Comparison of ENCODE assay signal across 13 cellular contexts in genomic region chr9:100354121-100354800, GRCh38. TPM values are rescaled to one million over a fixed set of nuclear protein-coding genes. Genes with fewer than 3 reads are reported as not detected.
DNase-seq lines count a peak whose midpoint lies in the region; ATAC-seq and TF ChIP-seq lines count a peak whose summit lies in the region.
"Had no signal": no experiment of that assay in that cellular context is flagged by ENCODE, and none has a peak within 500 bp of the region (broad histone marks: within the 10 kb centered on the region; RNA-seq: fewer than 3 reads in every experiment).

No MANE protein-coding gene starts in this region.

- WGBS in GM23248 (ENCODE audit: low coverage in 1 of 2, low lambda C conversion rate in 2 of 2, missing lambda C conversion rate in 2 of 2), 2 experiments = 94 to 96% methylated on average over 2 of the region's 2 CpGs
- WGBS in mesendoderm (ENCODE audit: extremely low coverage, insufficient coverage, low lambda C conversion rate) = no CpG with 5 or more reads among the region's 2 CpGs

- peaks cover 6% of the 10 kb centered on the region; the same call in 1 of the 2 replicates for H3K9me3 ChIP-seq in Caco-2
- no peaks in the 10 kb centered on the region for H3K9me3 ChIP-seq in GM23248 (ENCODE audit: low read depth)
- H3K9me3 ChIP-seq: ascending aorta, neutrophil had no signal

- H3K27me3 Mint-ChIP-seq in Caco-2 (ENCODE audit: insufficient read depth, unreplicated experiment) (no peaks in the 10 kb centered on the region), WTC11 (ENCODE audit: low read depth) (no peaks in the 10 kb centered on the region)

- TF ChIP-seq CTCF in Caco-2 (IDR thresholded peaks at IDR 0.05; ENCODE audit: insufficient read depth in 1 of 2, low read depth in 1 of 2, low read length in 1 of 2, severe bottlenecking in 1 of 2, unreplicated experiment in 1 of 2) (no peak), WTC11 (IDR thresholded peaks at IDR 0.05) (no peak)

- no peak overlapping the region for H2AFZ ChIP-seq in GM23248

- H3K27me3 ChIP-seq in Caco-2 (replicated peaks; ENCODE audit: control insufficient read depth, insufficient read depth, low read length) = no peaks in the 10 kb centered on the region
- H3K27me3 ChIP-seq in GM23248 (replicated peaks; ENCODE audit: insufficient read depth) = no peaks in the 10 kb centered on the region
- H3K27me3 ChIP-seq in mesendoderm (ENCODE audit: insufficient read depth, low read length, poor library complexity) = no peaks in the 10 kb centered on the region
- H3K27me3 ChIP-seq: ascending aorta, neutrophil had no signal

- peaks cover 34% of the 10 kb centered on the region for H3K79me2 ChIP-seq in GM23248 (ENCODE audit: insufficient read depth)
- H3K79me2 ChIP-seq in mesendoderm (ENCODE audit: control insufficient read depth, insufficient read depth, low read length) = peaks cover 32% of the 10 kb centered on the region

- no peak overlapping the region for H3K23ac ChIP-seq in mesendoderm (ENCODE audit: low read length)

- H3K4me3 Mint-ChIP-seq in Caco-2 (ENCODE audit: unreplicated experiment) (peak overlapping the region; percentile 49), WTC11 (peak overlapping the region; percentile 94)

- H3K4ac ChIP-seq in mesendoderm (ENCODE audit: low read depth, low read length) = no peak overlapping the region

- peaks cover 7% of the 10 kb centered on the region; the same call in 1 of the 2 replicates for H3K4me1 ChIP-seq in Caco-2
- H3K4me1 ChIP-seq in GM23248 (ENCODE audit: insufficient read depth) = peaks cover 17% of the 10 kb centered on the region
- peaks cover 8% of the 10 kb centered on the region for H3K4me1 ChIP-seq in mesendoderm (ENCODE audit: control insufficient read depth, low read depth, low read length)

- no peaks in the 10 kb centered on the region for H3K9me2 ChIP-seq in GM23248 (ENCODE audit: insufficient read depth)

- no peak overlapping the region for H2BK15ac ChIP-seq in mesendoderm (replicated peaks; ENCODE audit: low read depth)

- in situ Hi-C loops in GM23248 (cut with MboI) = no loop called here

- peaks cover 26% of the 10 kb centered on the region for H3K4me1 Mint-ChIP-seq in Caco-2 (ENCODE audit: low read depth, unreplicated experiment)
- H3K4me1 Mint-ChIP-seq in WTC11 = peaks cover 45% of the 10 kb centered on the region

- H3K27ac Mint-ChIP-seq in Caco-2 (ENCODE audit: unreplicated experiment) (peak overlapping the region; percentile 25), WTC11 (no peak overlapping the region)

- no peak overlapping the region for H3K9ac ChIP-seq in GM23248
- no peak overlapping the region for H3K9ac ChIP-seq in mesendoderm (ENCODE audit: low read length)

- H4K8ac ChIP-seq in mesendoderm (ENCODE audit: low read depth, low read length) = no peak overlapping the region

- POLR2A ChIA-PET in Caco-2 (lab: Charles Lee) = interaction anchor here (0.7 kb wide), 1 partner anchor 25 kb away, joined by 3 read pairs; no protein-coding TSS in a partner anchor
- POLR2A ChIA-PET in WTC11 (lab: Charles Lee) = no interaction called here

- H3K4me3 ChIP-seq in Caco-2 (ENCODE audit: low read depth, low read length) (no peak overlapping the region), GM23248 (no peak overlapping the region), mesendoderm (ENCODE audit: low read length) (no peak overlapping the region)

- intact Hi-C loops in Caco-2 (cut with micrococcal nuclease; ENCODE audit: unreplicated experiment) = loop anchor here (5.0 kb wide), 1 partner anchor 73 kb away; the partner anchor contains the start of gene MSANTD3

- H3K79me1 ChIP-seq in mesendoderm (ENCODE audit: low read length) = peaks cover 2% of the 10 kb centered on the region

- H3K18ac ChIP-seq in mesendoderm (ENCODE audit: low read length) = no peak overlapping the region

- ATAC-seq in WTC11 = no peak
- ATAC-seq: activated CD4-positive, CD25-positive, alpha-beta regulatory T cell treated with anti-CD3 and anti-CD28 coated beads, Interleukin-2, amount 50 U/mL, for 24 hours; PC-3 had no signal

- H3K9me3 Mint-ChIP-seq in Caco-2 (ENCODE audit: unreplicated experiment) = peaks cover 13% of the 10 kb centered on the region
- peaks cover 17% of the 10 kb centered on the region for H3K9me3 Mint-ChIP-seq in WTC11

- H4K5ac ChIP-seq in mesendoderm (ENCODE audit: low read length) = no peak overlapping the region

- H3K4me2 ChIP-seq in GM23248 (ENCODE audit: unreplicated experiment) = no peak overlapping the region
- H3K4me2 ChIP-seq in mesendoderm (ENCODE audit: low read length) = no peak overlapping the region

- BruUV-seq in Caco-2 (replicated peaks; lab: Mats Ljungman, UMichigan) = no TSS peak

- H3K27ac ChIP-seq in GM23248 (no peak overlapping the region), mesendoderm (ENCODE audit: low read depth, low read length) (no peak overlapping the region)
- H3K27ac ChIP-seq: epithelial cell of prostate, neutrophil had no signal

- H2BK5ac ChIP-seq in mesendoderm (ENCODE audit: low read length) = no peak overlapping the region

- H2AK5ac ChIP-seq in mesendoderm (ENCODE audit: low read length) = no peak overlapping the region

- CTCF ChIA-PET in Caco-2 (lab: Charles Lee) = no interaction called here
- CTCF ChIA-PET in WTC11 (lab: Charles Lee) = interaction anchor here (1.3 kb wide), 1 partner anchor 119 kb away, joined by 3 read pairs; the partner anchor contains the start of gene TMEFF1

- peaks cover 15% of the 10 kb centered on the region for H3K36me3 Mint-ChIP-seq in Caco-2 (ENCODE audit: insufficient read depth, unreplicated experiment)
- peaks cover 37% of the 10 kb centered on the region for H3K36me3 Mint-ChIP-seq in WTC11

- no peak for DNase-seq in Caco-2
- peak; percentile 3 for DNase-seq in GM23248
- DNase-seq in WTC11 (ENCODE audit: low spot score) = no peak
- DNase-seq in mesendoderm = peak; percentile 30
- DNase-seq in NCI-H510A treated with DMSO at 0.1 percent for 48 hours (lab: John Stamatoyannopoulos, UW) = no peak
- no peak for DNase-seq in kidney tubule cell (ENCODE audit: low spot score)
- DNase-seq in islet precursor cell = no peak
- DNase-seq: NCI-H1436 treated with DMSO at 0.1 percent for 48 hours, PC-3 had no signal

- H3F3A ChIP-seq in GM23248 (ENCODE audit: insufficient read depth) = no peaks in the 10 kb centered on the region

- no peak overlapping the region for H3K56ac ChIP-seq in mesendoderm (ENCODE audit: low read length)

- H3K36me3 ChIP-seq in Caco-2 (ENCODE audit: control insufficient read depth, insufficient read depth, low read length) = 0 out of 2 replicates have a peak, but pooled peaks cover 1% of the 10 kb centered on the region
- no peaks in the 10 kb centered on the region for H3K36me3 ChIP-seq in GM23248 (ENCODE audit: low read depth)
- H3K36me3 ChIP-seq in mesendoderm (ENCODE audit: control insufficient read depth, insufficient read depth, low read length) = no peaks in the 10 kb centered on the region
- H3K36me3 ChIP-seq: ascending aorta, neutrophil had no signal

- H4K20me1 ChIP-seq in GM23248 (ENCODE audit: insufficient read depth) = peaks cover 9% of the 10 kb centered on the region; the same call in 1 of the 2 replicates

- no peak overlapping the region for H2BK120ac ChIP-seq in mesendoderm (ENCODE audit: low read depth, low read length)

TF ChIP-seq in WTC11, 78 proteins besides CTCF, POLR2A, EP300 and RAD21 (continues in another document):
- no peak for TF ChIP-seq KAT7 (CRISPR knock-in tag; IDR thresholded peaks at IDR 0.05; ENCODE audit: borderline replicate concordance)
- no peak for TF ChIP-seq ATF2 (CRISPR knock-in tag; IDR thresholded peaks at IDR 0.05; ENCODE audit: borderline replicate concordance, low read depth)
- TF ChIP-seq JAZF1 (CRISPR knock-in tag; IDR thresholded peaks at IDR 0.05) = no peak
- no peak for TF ChIP-seq ZNF671 (CRISPR knock-in tag; IDR thresholded peaks at IDR 0.05)
- no peak for TF ChIP-seq ZNF121 (CRISPR knock-in tag; IDR thresholded peaks at IDR 0.05)
- no peak for TF ChIP-seq EMX1 (CRISPR knock-in tag; IDR thresholded peaks at IDR 0.05)
- no peak for TF ChIP-seq FOXJ3 (CRISPR knock-in tag; IDR thresholded peaks at IDR 0.05; ENCODE audit: borderline replicate concordance)
- TF ChIP-seq PREB (CRISPR knock-in tag; IDR thresholded peaks at IDR 0.05; ENCODE audit: borderline replicate concordance) = no peak

RNA-seq across cellular contexts. Expression of gene TEX10, which starts 1.5 kb away (rescaled TPM):
- total RNA-seq in Caco-2 (2022) (31.1 and 35.0 TPM in 2 replicates), WTC11 (2021) (47.6 to 64.7 TPM (median 50.5 TPM) in 3 replicates)
- total RNA-seq in GM23248 (2014; rRNA removed; shearing (Covaris generic)) = 28.3 and 30.9 TPM in 2 replicates
- 19.6 and 20.9 TPM in 2 replicates for polyA plus RNA-seq in GM23248 (2016; fragmentation: Nextera tagmentation; extraction: Ambion mirVana)
- 83.3 TPM for polyA plus RNA-seq in mesendoderm (2013, experiment 1 of 2)
- polyA plus RNA-seq in mesendoderm (2013, experiment 2 of 2) = 80.9 TPM

Comparison
In these comparisons a context has a peak if more than half of its experiments do, and no peak if none do; other contexts are left out.
1. DNase-seq: peak in GM23248 (single experiment) and mesendoderm (single experiment); none in Caco-2 (0 of 2), WTC11 (single experiment), NCI-H510A treated with DMSO at 0.1 percent for 48 hours (single experiment), kidney tubule cell (single experiment) and islet precursor cell (single experiment).